Comparison of ENCODE assay signal across 8 cellular contexts in the genomic region with DNA sequence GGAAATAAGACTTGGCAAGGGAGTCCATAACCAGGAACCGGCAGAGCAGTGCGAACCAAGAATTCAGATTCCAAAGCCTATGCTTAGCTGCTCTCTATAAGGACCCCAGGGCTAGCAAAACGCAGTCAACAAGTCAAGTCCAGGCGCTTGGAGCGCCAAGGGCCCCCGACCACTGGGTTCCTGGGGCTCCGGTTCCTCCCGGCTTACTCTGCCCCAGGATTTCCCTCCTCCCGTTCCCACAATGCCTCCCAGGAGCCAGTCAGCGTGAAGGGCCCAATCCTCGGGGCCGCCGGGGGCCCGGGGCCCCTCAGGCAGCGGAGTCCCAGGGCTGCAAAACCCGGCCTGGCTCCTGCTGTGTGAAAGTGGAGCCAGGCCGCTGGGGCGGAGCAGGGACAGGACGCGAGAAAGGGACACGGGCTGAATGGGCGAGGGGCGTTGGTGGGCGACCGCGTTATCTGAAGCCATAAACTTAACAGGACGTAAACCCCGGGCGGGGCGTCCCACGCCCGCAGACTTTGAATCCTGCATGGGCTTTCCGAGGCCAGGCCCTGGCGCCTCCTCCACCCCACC. TPM values are rescaled to one million over a fixed set of nuclear protein-coding genes. Genes with fewer than 3 reads are reported as not detected.
DNase-seq lines count a peak whose midpoint lies in the region; ATAC-seq and FAIRE-seq lines count a peak whose summit lies in the region.

No MANE protein-coding gene starts in this region.

- H4K91ac ChIP-seq in trophoblast cell (ENCODE audit: low read depth, low read length) = peak overlapping the region; percentile 23

- intact Hi-C loops in cardiac septum (cut with DNase I) = no loop called here

- peak overlapping the region; percentile 99 for H3K9ac ChIP-seq in trophoblast cell (ENCODE audit: low read length)

- H3K14ac ChIP-seq in trophoblast cell (ENCODE audit: low read length) = peak overlapping the region; percentile 28

- peaks cover 30 to 36% of the 10 kb centered on the region in 2 experiments for H3K4me1 ChIP-seq in trophoblast cell (ENCODE audit: control insufficient read depth in 1 of 2, insufficient read depth in 2 of 2, low read length in 2 of 2)

- H3K18ac ChIP-seq in trophoblast cell (ENCODE audit: low read length) = peak overlapping the region; percentile 56

- H3K4me3 ChIP-seq in trophoblast cell (ENCODE audit: low read depth, low read length) = peak overlapping the region; percentile 99

- H3K23ac ChIP-seq in trophoblast cell (ENCODE audit: low read length) = no peak overlapping the region

- no peaks in the 10 kb centered on the region for H3K27me3 ChIP-seq in trophoblast cell (ENCODE audit: insufficient read depth, low read length)

- peaks cover 43% of the 10 kb centered on the region for H3K79me1 ChIP-seq in trophoblast cell (ENCODE audit: low read length)

- no peak overlapping the region for H2BK12ac ChIP-seq in trophoblast cell (ENCODE audit: low read length)

- no peak overlapping the region for H2AFZ ChIP-seq in trophoblast cell (ENCODE audit: insufficient read depth, low read length, poor library complexity)

- H3K9me3 ChIP-seq in trophoblast cell (ENCODE audit: insufficient read depth, low read depth, low read length) = no peaks in the 10 kb centered on the region

- peak overlapping the region; percentile 68 for H3K4me2 ChIP-seq in trophoblast cell (ENCODE audit: low read length)

- peaks cover 46 to 47% of the 10 kb centered on the region in 2 experiments for H3K36me3 ChIP-seq in trophoblast cell (ENCODE audit: control insufficient read depth in 1 of 2, insufficient read depth in 2 of 2, low read length in 2 of 2)

- H4K8ac ChIP-seq in trophoblast cell (ENCODE audit: low read depth, low read length) = peak overlapping the region; percentile 40

- H2AK5ac ChIP-seq in trophoblast cell (ENCODE audit: low read length) = no peak overlapping the region

- DNase-seq in Caki2 (ENCODE audit: low read depth) = peak; percentile 90
- DNase-seq in RKO (ENCODE audit: low spot score) = peak; percentile 88
- DNase-seq in activated naive CD8-positive, alpha-beta T cell treated with anti-CD3 and anti-CD28 coated beads, Interleukin-2, amount 50 U/mL, for 16 hours (ENCODE audit: low read depth, low spot score) = peak; percentile 36
- peak; percentile 78 for DNase-seq in cardiac septum (ENCODE audit: low spot score)
- peak in 1 of 2 donors; percentile 64 for DNase-seq in trophoblast cell
- DNase-seq in urothelium cell line (ENCODE audit: low spot score) = peak; percentile 85

- H2BK120ac ChIP-seq in trophoblast cell (ENCODE audit: insufficient read depth, low read length, poor library complexity) = peak overlapping the region; percentile 13

- H3K4ac ChIP-seq in trophoblast cell (ENCODE audit: low read depth, low read length) = peak overlapping the region; percentile 59

- ATAC-seq in HG03354 (IDR thresholded peaks at IDR 0.05; ENCODE audit: poor library complexity, severe bottlenecking, unreplicated experiment) (peak; percentile 72), HG02938 (IDR thresholded peaks at IDR 0.05; ENCODE audit: unreplicated experiment) (no peak)

- in situ Hi-C loops in Caki2 (cut with HindIII; ENCODE audit: low pct_unique_long_range_greater_than_20kb, low sequenced_read_pairs) = no loop called here

- H4K12ac ChIP-seq in trophoblast cell (ENCODE audit: low read depth, low read length) = no peak overlapping the region

- peak overlapping the region; percentile 94 for H3K27ac ChIP-seq in trophoblast cell (ENCODE audit: low read depth, low read length)

- H2BK5ac ChIP-seq in trophoblast cell (ENCODE audit: low read depth, low read length, poor library complexity) = peak overlapping the region; percentile 53

- WGBS in trophoblast cell (ENCODE audit: extremely low coverage, insufficient coverage, insufficient read length) = no CpG with 5 or more reads among the region's 34 CpGs

- no peak for FAIRE-seq in urothelium cell line (lab: Jason Lieb, UNC)

- H3K79me2 ChIP-seq in trophoblast cell (ENCODE audit: control insufficient read depth, insufficient read depth, low read length, poor library complexity) = peaks cover 38% of the 10 kb centered on the region

RNA-seq across cellular contexts. Expression of gene KRT8, which starts 1.5 kb away (rescaled TPM):
- 1,565 and 1,569 TPM in 2 replicates for total RNA-seq in Caki2 (2014; rRNA removed; shearing (Covaris generic); ENCODE audit: low replicate concordance)
- total RNA-seq in cardiac septum = 82.2 TPM
- 5,322 and 5,443 TPM in 2 replicates for polyA plus RNA-seq in trophoblast cell (2013)

RNA-seq across cellular contexts. Expression of gene KRT18, which starts 45.5 kb away (rescaled TPM):
- total RNA-seq in Caki2 (2014; rRNA removed; shearing (Covaris generic); ENCODE audit: low replicate concordance) = 205 and 247 TPM in 2 replicates
- 10.7 TPM for total RNA-seq in cardiac septum
- 4,184 and 4,236 TPM in 2 replicates for polyA plus RNA-seq in trophoblast cell (2013)

RNA-seq across cellular contexts. Expression of gene KRT78, which starts 54.6 kb away (rescaled TPM):
- total RNA-seq in Caki2 (2014; rRNA removed; shearing (Covaris generic); ENCODE audit: low replicate concordance) = not detected in 2 replicates
- total RNA-seq in cardiac septum = not detected
- 0.10 TPM in 1 of 2 replicates, not detected in the other for polyA plus RNA-seq in trophoblast cell (2013)

Comparison
In these comparisons a context has a peak if more than half of its experiments do, and no peak if none do; other contexts are left out.
1. RNA of gene KRT8, which starts 1.5 kb away (total RNA-seq): 1,565 to 1,569 TPM in Caki2; 82.2 TPM in cardiac septum (single experiment); every median in the first group is over 10 times any median in the second.
2. RNA of gene KRT18, which starts 45.5 kb away (total RNA-seq): 205 to 247 TPM in Caki2; 10.7 TPM in cardiac septum (single experiment); every median in the first group is over 10 times any median in the second.